ENCODE assay signal across 2 cellular contexts in the genomic region with DNA sequence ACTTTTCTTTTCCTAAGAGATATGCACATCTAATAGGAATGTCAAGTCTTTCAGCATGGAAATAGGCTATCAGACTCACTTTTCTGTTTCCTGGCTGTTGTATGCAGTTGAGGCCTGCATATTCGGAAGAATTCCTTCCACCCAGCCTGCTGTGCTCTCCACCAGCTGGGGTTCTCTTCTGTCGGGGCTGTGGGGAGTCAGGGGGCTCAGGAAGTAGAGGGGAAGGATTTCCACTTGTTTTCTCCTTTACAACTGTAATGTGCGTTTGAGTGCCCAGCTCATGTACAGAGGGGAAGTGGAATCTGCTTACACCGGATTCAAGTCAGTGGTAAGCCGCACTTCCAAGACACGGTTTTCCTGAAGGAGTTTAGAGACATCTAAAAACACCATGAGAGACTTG.
A peak's percentile ranks its signal among the peaks of the same experiment; 100 is the strongest.
TF ChIP-seq lines count a peak whose summit lies in the region.

No MANE protein-coding gene starts in this region.

TF ChIP-seq in IMR-90, 13 proteins besides CTCF, POLR2A, EP300 and RAD21:
- TF ChIP-seq RFX5 (IDR thresholded peaks at IDR 0.05; ENCODE audit: low read depth, low read length) (no peak), BHLHE40 (IDR thresholded peaks at IDR 0.05; ENCODE audit: low read depth, low read length) (no peak), MAFK (IDR thresholded peaks at IDR 0.05; ENCODE audit: low read depth, low read length) (no peak), CHD1 (IDR thresholded peaks at IDR 0.05; ENCODE audit: low read depth, low read length) (no peak), FOS (IDR thresholded peaks at IDR 0.05; ENCODE audit: low read depth, low read length) (no peak), MAZ (IDR thresholded peaks at IDR 0.05; ENCODE audit: borderline replicate concordance, low read depth, low read length) (no peak), CEBPB (IDR thresholded peaks at IDR 0.05; ENCODE audit: low read depth, low read length) (no peak), RCOR1 (IDR thresholded peaks at IDR 0.05; ENCODE audit: insufficient replicate concordance, low read length) (no peak), SMC3 (IDR thresholded peaks at IDR 0.05; ENCODE audit: low read depth, low read length) (no peak), MXI1 (IDR thresholded peaks at IDR 0.05; ENCODE audit: borderline replicate concordance, low read depth, low read length) (no peak), NFE2L2 (IDR thresholded peaks at IDR 0.05; ENCODE audit: low read depth, low read length) (no peak)
- TF ChIP-seq, protein P1, sequence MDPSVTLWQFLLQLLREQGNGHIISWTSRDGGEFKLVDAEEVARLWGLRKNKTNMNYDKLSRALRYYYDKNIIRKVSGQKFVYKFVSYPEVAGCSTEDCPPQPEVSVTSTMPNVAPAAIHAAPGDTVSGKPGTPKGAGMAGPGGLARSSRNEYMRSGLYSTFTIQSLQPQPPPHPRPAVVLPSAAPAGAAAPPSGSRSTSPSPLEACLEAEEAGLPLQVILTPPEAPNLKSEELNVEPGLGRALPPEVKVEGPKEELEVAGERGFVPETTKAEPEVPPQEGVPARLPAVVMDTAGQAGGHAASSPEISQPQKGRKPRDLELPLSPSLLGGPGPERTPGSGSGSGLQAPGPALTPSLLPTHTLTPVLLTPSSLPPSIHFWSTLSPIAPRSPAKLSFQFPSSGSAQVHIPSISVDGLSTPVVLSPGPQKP (IDR thresholded peaks at IDR 0.05; ENCODE audit: borderline replicate concordance, low read depth, low read length): no peak
- TF ChIP-seq, protein P2, sequence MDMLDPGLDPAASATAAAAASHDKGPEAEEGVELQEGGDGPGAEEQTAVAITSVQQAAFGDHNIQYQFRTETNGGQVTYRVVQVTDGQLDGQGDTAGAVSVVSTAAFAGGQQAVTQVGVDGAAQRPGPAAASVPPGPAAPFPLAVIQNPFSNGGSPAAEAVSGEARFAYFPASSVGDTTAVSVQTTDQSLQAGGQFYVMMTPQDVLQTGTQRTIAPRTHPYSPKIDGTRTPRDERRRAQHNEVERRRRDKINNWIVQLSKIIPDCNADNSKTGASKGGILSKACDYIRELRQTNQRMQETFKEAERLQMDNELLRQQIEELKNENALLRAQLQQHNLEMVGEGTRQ (IDR thresholded peaks at IDR 0.05; ENCODE audit: low read depth, low read length): no peak
TF ChIP-seq in IMR-90: peak in this region for 0.

TF ChIP-seq in H1, 55 proteins besides CTCF, POLR2A, EP300 and RAD21:
- TF ChIP-seq TEAD4 (IDR thresholded peaks at IDR 0.05; ENCODE audit: low read depth, low read length) (0 out of 2 replicates have a peak, but pooled peaks have one; percentile 38), FOSL1 (IDR thresholded peaks at IDR 0.05; ENCODE audit: insufficient read depth, low read depth, low read length) (no peak)
